8 cellular contexts compared by ENCODE assay signal in the genomic region with DNA sequence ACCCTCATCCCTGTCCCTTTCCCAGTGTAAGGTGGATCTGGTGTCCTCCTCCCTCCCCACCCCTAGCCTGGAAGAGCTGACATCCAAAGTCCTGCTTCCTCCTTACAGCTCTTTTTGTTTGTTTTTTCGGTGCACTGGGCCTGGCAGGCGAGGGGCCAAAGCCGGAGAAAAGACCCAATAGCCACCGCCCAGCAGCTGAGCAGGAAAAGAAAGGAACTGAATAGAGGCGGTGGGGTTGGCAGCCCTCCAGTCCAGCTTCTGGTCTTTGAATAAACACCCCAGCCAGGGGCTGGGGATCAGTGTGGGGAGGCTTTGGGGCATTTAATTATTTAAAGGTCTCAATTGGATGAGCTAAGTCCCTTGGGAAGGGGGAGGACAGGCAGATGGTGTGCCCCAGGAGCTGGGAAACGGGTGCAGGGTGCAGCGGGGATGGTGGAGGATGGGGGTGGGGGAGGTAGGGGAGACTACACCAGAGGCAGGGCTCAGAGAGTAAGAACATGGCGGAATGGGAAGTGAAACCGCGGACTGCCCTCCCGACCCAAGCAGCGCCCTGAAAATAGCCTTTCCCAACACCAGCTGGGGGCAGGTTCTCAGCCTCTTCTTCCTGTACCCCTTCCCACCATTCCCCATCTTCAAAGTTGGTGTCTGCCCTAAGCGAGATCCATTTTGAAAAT. TPM values are rescaled to one million over a fixed set of nuclear protein-coding genes. Genes with fewer than 3 reads are reported as not detected.
DNase-seq lines count a peak whose midpoint lies in the region; ATAC-seq lines count a peak whose summit lies in the region.

No MANE protein-coding gene starts in this region.

- no peak for ATAC-seq in HG02759 (IDR thresholded peaks at IDR 0.05; ENCODE audit: unreplicated experiment)
- no peak for ATAC-seq in GM21381 (IDR thresholded peaks at IDR 0.05; ENCODE audit: unreplicated experiment)

- DNase-seq in Daoy (ENCODE audit: low read depth) (peak; percentile 34), NCI-H2029 (lab: John Stamatoyannopoulos, UW) (peak; percentile 92), amygdala (lab: John Stamatoyannopoulos, UW) (peak in 46 of 56 donors; percentile 45 to 84 (median 72)), medulla oblongata (ENCODE audit: extremely low spot score) (peak; percentile 86), ureter (ENCODE audit: low spot score) (peak; percentile 73)
- no peak for DNase-seq in stimulated activated naive CD4-positive, alpha-beta T cell (lab: John Stamatoyannopoulos, UW)

RNA-seq across cellular contexts. Expression of a gene that starts 20.2 kb away (rescaled TPM):
- total RNA-seq in Daoy (2014; rRNA removed; shearing (Covaris generic)), result 2.2 and 2.6 TPM in 2 replicates
- total RNA-seq in ureter, result 199 TPM

RNA-seq across cellular contexts. Expression of a gene that starts 25.4 kb away (rescaled TPM):
- 0.03 and 0.69 TPM in 2 replicates for total RNA-seq in Daoy (2014; rRNA removed; shearing (Covaris generic))
- total RNA-seq in ureter, result 59.0 TPM

Comparison
In these comparisons a context has a peak if more than half of its experiments do, and no peak if none do; other contexts are left out.
1. DNase-seq: peak in Daoy (single experiment), NCI-H2029 (single experiment), amygdala (46 of 56), medulla oblongata (single experiment) and ureter (single experiment); none in stimulated activated naive CD4-positive, alpha-beta T cell (0 of 6).
2. RNA of a gene that starts 20.2 kb away (total RNA-seq): 199 TPM in ureter (single experiment); 2.2 to 2.6 TPM in Daoy; every median in the first group is over 10 times any median in the second.
3. RNA of a gene that starts 25.4 kb away (total RNA-seq): 59.0 TPM in ureter (single experiment); 0.03 to 0.69 TPM in Daoy; every median in the first group is over 10 times any median in the second.